ENCODE assay signal across 21 cellular contexts in the genomic region with DNA sequence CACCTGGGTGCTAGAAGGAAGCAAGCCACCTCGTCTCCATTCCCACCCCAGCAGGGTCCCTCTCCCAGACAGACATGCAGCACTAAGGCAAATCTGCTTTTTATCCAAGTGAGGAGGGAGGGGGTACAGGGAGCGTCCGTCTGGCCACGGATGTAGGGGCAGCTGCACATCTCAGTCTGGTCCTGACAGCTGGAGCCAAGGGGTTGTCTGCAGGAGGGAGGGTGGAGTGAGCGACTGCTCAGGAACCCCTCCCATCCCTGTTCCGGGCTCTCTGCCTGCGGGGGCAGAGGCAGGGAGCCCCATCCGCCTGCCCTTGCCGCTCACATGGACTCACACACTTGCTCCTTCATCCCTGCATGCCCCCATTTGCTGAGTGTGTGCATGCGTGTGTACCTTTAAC. TPM values are rescaled to one million over a fixed set of nuclear protein-coding genes. Genes with fewer than 3 reads are reported as not detected.
A peak's percentile ranks its signal among the peaks of the same experiment; 100 is the strongest.
DNase-seq lines count a peak whose midpoint lies in the region; ATAC-seq, FAIRE-seq and TF ChIP-seq lines count a peak whose summit lies in the region.
"Had no signal": no experiment of that assay in that cellular context is flagged by ENCODE, and none has a peak within 500 bp of the region (broad histone marks: within the 10 kb centered on the region; RNA-seq: fewer than 3 reads in every experiment).

No MANE protein-coding gene starts in this region.

- H2AFZ ChIP-seq in H1 (ENCODE audit: low read length), result no peak overlapping the region

- H4K91ac ChIP-seq in H1 (replicated peaks; ENCODE audit: insufficient read length, low read length), result peak overlapping the region; percentile 65

- H3K23me2 ChIP-seq in H1 (ENCODE audit: low read depth, low read length), result peaks cover 26% of the 10 kb centered on the region

- CTCF ChIA-PET in H1 (lab: Charles Lee; ENCODE audit: partially characterized antibody), result interaction anchor here (1.1 to 1.6 kb wide), 3 partner anchors 10 to 78 kb away, joined by 3 read pairs; no protein-coding TSS in a partner anchor

- no peak for TF ChIP-seq EP300 in H1 (IDR thresholded peaks at IDR 0.05; ENCODE audit: borderline replicate concordance in 1 of 2, low read depth in 2 of 2, low read length in 2 of 2)

- POLR2A ChIA-PET in H1 (lab: Charles Lee; ENCODE audit: partially characterized antibody), result interaction anchor here (0.6 to 5.6 kb wide), 9 partner anchors 10 to 45 kb away, joined by 3 to 57 read pairs (median 4); a partner anchor contains a TSS

- no peak for TF ChIP-seq RAD21 in H1 (IDR thresholded peaks at IDR 0.05 in 1 of 2, conservative IDR thresholded peaks at IDR 0.05 in 1 of 2; ENCODE audit: low read depth in 2 of 2, low read length in 2 of 2)

- no peak overlapping the region for H3K18ac ChIP-seq in H1 (ENCODE audit: extremely low read depth, low read length)

- H4K5ac ChIP-seq in H1 (ENCODE audit: insufficient read length, low read depth, low read length), result no peak overlapping the region

- peaks cover 0 to 12% of the 10 kb centered on the region in 2 experiments for H4K20me1 ChIP-seq in H1 (replicated peaks in 1 of 2; ENCODE audit: control insufficient read depth in 1 of 2, insufficient read depth in 2 of 2, low read length in 2 of 2)

- peak overlapping the region; percentile 53 for H3K4ac ChIP-seq in H1 (replicated peaks; ENCODE audit: insufficient read length, low read depth, low read length)

- H3K4me3 ChIP-seq in H7 (ENCODE audit: insufficient read depth, low read depth, low read length) (no peak overlapping the region), H1 (ENCODE audit: extremely low read depth in 1 of 4, insufficient read depth in 2 of 4, low read depth in 3 of 4, low read length in 4 of 4) (no peak overlapping the region), skeletal muscle cell (ENCODE audit: low read depth, low read length) (no peak overlapping the region)
- H3K4me3 ChIP-seq: SJSA1 had no signal

- no peaks in the 10 kb centered on the region for H3K9me3 ChIP-seq in H1 (ENCODE audit: insufficient read depth in 2 of 2, low read depth in 1 of 2, low read length in 1 of 2)

- TF ChIP-seq CTCF in H1 (IDR thresholded peaks at IDR 0.05; ENCODE audit: control extremely low read depth in 1 of 3, insufficient read depth in 1 of 3, low read depth in 1 of 3, low read length in 3 of 3) (no peak), omental fat pad (IDR thresholded peaks at IDR 0.05) (no peak)

- ATAC-seq in omental fat pad (ENCODE audit: low FRiP score) (no peak), HG03095 (IDR thresholded peaks at IDR 0.05; ENCODE audit: unreplicated experiment) (no peak)

- no peak overlapping the region; a peak in 1 of 4 replicates for H3K4me2 ChIP-seq in H1 (ENCODE audit: insufficient read depth in 1 of 2, low read depth in 2 of 2, low read length in 2 of 2)
- H3K4me2 ChIP-seq: KMS-11 had no signal

- H4K8ac ChIP-seq in H1 (ENCODE audit: extremely low read depth, insufficient read depth, low read length), result no peak overlapping the region

- 63% methylated on average over 10 of the region's 10 CpGs; no CpG with 5 or more reads in 1 of the 2 experiments for WGBS in H1 (ENCODE audit: extremely low coverage in 1 of 2, insufficient coverage in 1 of 2, insufficient read length in 1 of 2, insufficient replicate concordance in 2 of 2, low coverage in 1 of 2, low lambda C conversion rate in 2 of 2, missing lambda C conversion rate in 1 of 2), 2 experiments

- no peak overlapping the region for H2BK5ac ChIP-seq in H1 (ENCODE audit: low read depth, low read length)

- no peak overlapping the region for H2BK20ac ChIP-seq in H1 (ENCODE audit: low read length)

- no peak overlapping the region for H3K14ac ChIP-seq in H1 (ENCODE audit: insufficient read length)

- H3K23ac ChIP-seq in H1 (ENCODE audit: insufficient read length), result no peak overlapping the region

- no peak overlapping the region for H2BK120ac ChIP-seq in H1 (replicated peaks; ENCODE audit: low read depth, low read length)

- H2BK15ac ChIP-seq in H1 (ENCODE audit: low read length), result peak overlapping the region; percentile 96

- peaks cover 20% of the 10 kb centered on the region for H3K27me3 ChIP-seq in H7 (ENCODE audit: control insufficient read depth, insufficient read depth, low read length)
- peaks cover 0 to 18% (median 15%) of the 10 kb centered on the region in 4 experiments; a peak in 4 of 7 replicates for H3K27me3 ChIP-seq in H1 (replicated peaks in 1 of 4; ENCODE audit: control insufficient read depth in 3 of 4, extremely low read depth in 1 of 4, insufficient read depth in 3 of 4, low read length in 3 of 4)
- H3K27me3 ChIP-seq: SJSA1 had no signal

- H3K27ac ChIP-seq in H1 (ENCODE audit: low read depth, low read length), result no peak overlapping the region
- H3K27ac ChIP-seq: KMS-11, SJSA1 had no signal

- H3K4me1 ChIP-seq in H1 (replicated peaks in 1 of 4; ENCODE audit: control insufficient read depth in 3 of 4, insufficient read depth in 4 of 4, low read length in 3 of 4), result peaks cover 5 to 42% (median 27%) of the 10 kb centered on the region in 4 experiments

- FAIRE-seq in H1 (lab: Jason Lieb, UNC), result no peak

- H2AK5ac ChIP-seq in H1 (ENCODE audit: low read depth, low read length), result no peak overlapping the region

- no peak for TF ChIP-seq POLR2A in H1 (IDR thresholded peaks at IDR 0.05; ENCODE audit: control extremely low read depth in 1 of 2, low read depth in 2 of 2, low read length in 2 of 2)

- H3K79me2 ChIP-seq in H1 (ENCODE audit: control insufficient read depth in 1 of 2, insufficient read depth in 2 of 2, low read length in 2 of 2), result no peaks in the 10 kb centered on the region

- 0 out of 2 replicates have a peak overlapping the region, but pooled peaks have one; percentile 19 for H2BK12ac ChIP-seq in H1 (ENCODE audit: low read depth, low read length)

- peaks cover 5% of the 10 kb centered on the region; the same call in 1 of the 2 replicates for H3K79me1 ChIP-seq in H1 (ENCODE audit: low read depth, low read length)

- no peak overlapping the region for H3K9ac ChIP-seq in H1 (replicated peaks in 1 of 4; ENCODE audit: extremely low read depth in 1 of 4, low read depth in 3 of 4, low read length in 3 of 4)
- H3K9ac ChIP-seq: KMS-11 had no signal

- no peaks in the 10 kb centered on the region for H3K36me3 ChIP-seq in H7 (replicated peaks; ENCODE audit: control insufficient read depth, insufficient read depth, low read length)
- H3K36me3 ChIP-seq in H1 (ENCODE audit: control insufficient read depth in 2 of 4, insufficient read depth in 4 of 4, low read length in 3 of 4), result no peaks in the 10 kb centered on the region
- H3K36me3 ChIP-seq: SJSA1 had no signal

- DNase-seq in H7 (peak; percentile 40), NCI-H82 (lab: John Stamatoyannopoulos, UW) (peak; percentile 86), H1 (ENCODE audit: low read depth in 1 of 2, low spot score in 2 of 2) (no peak), skeletal muscle cell (ENCODE audit: low read depth) (peak; percentile 40), omental fat pad (ENCODE audit: low spot score) (no peak)
- no peak for DNase-seq in stimulated activated CD4-positive, alpha-beta T cell treated with anti-CD3 and anti-CD28 coated beads, Interleukin-2, amount 100 ng/mL, for 48 hours
- DNase-seq: ACHN; AML-193; EL; H9; NCI-H1048; NCI-H2081 treated with DMSO at 0.1 percent for 48 hours; NCI-H510A treated with DMSO at 0.1 percent for 48 hours; NK-92 treated with Interleukin-12 subunit alpha and Interleukin-12 subunit beta, amount 100 ng/mL, for 24 hours had no signal

- no peak overlapping the region for H3K56ac ChIP-seq in H1 (replicated peaks; ENCODE audit: insufficient read length, low read depth, low read length)

RNA-seq across cellular contexts. Expression of a gene that starts 2.5 kb away (rescaled TPM):
- total RNA-seq in H7 (2014; rRNA removed; shearing (Covaris generic)), result not detected in 2 replicates
- 1.4 TPM in 1 of 2 replicates, not detected in the other for total RNA-seq in H1 (2021; fragmentation: NEBNext Ultra II Directional; extraction: Animal tissue kit (Norgen Biotek cat#: 25700))
- polyA plus RNA-seq in H1 (2011; rRNA removed), result 1.6 and 4.5 TPM in 2 replicates
- 1.7 TPM for polyA plus RNA-seq in H1 (2011; cell fraction: cytosol; rRNA removed)
- 2.7 TPM for polyA plus RNA-seq in H1 (2011; cell fraction: nucleus; rRNA removed)
- polyA plus RNA-seq in H1 (2012, experiment 1 of 2), result 0.54 to 3.6 TPM (median 1.4 TPM) in 4 replicates
- not detected for polyA plus RNA-seq in H1 (2012, experiment 2 of 2)
- polyA plus RNA-seq in H1 (2013, experiment 1 of 2), result 0.41 TPM
- polyA plus RNA-seq in H1 (2013, experiment 2 of 2), result 0.33 TPM
- not detected in 2 replicates for polyA minus RNA-seq in H1 (2011; rRNA and poly(A)+ RNA removed)
- not detected for polyA minus RNA-seq in H1 (2011; cell fraction: cytosol; rRNA and poly(A)+ RNA removed)
- polyA minus RNA-seq in H1 (2011; cell fraction: nucleus; rRNA and poly(A)+ RNA removed), result not detected
- not detected for total RNA-seq in omental fat pad
- total RNA-seq: OCI-LY7, RPMI7951, SJSA1 had no signal
- polyA plus RNA-seq: CD14-positive monocyte had no signal

RNA-seq across cellular contexts. Expression of a gene that starts 4.9 kb away (rescaled TPM):
- total RNA-seq in H7 (2014; rRNA removed; shearing (Covaris generic)), result 1.0 TPM in 1 of 2 replicates, not detected in the other
- total RNA-seq in H1 (2021; fragmentation: NEBNext Ultra II Directional; extraction: Animal tissue kit (Norgen Biotek cat#: 25700)), result 3.8 and 3.9 TPM in 2 replicates
- 0.49 and 0.53 TPM in 2 replicates for polyA plus RNA-seq in H1 (2011; rRNA removed)
- polyA plus RNA-seq in H1 (2011; cell fraction: cytosol; rRNA removed), result 1.9 TPM
- 1.2 TPM for polyA plus RNA-seq in H1 (2011; cell fraction: nucleus; rRNA removed)
- polyA plus RNA-seq in H1 (2012, experiment 1 of 2), result 0.50 to 2.6 TPM (median 1.5 TPM) in 4 replicates
- not detected for polyA plus RNA-seq in H1 (2012, experiment 2 of 2)
- polyA plus RNA-seq in H1 (2013, experiment 1 of 2), result 2.1 TPM
- 1.3 TPM for polyA plus RNA-seq in H1 (2013, experiment 2 of 2)
- not detected in 2 replicates for polyA minus RNA-seq in H1 (2011; rRNA and poly(A)+ RNA removed)
- polyA minus RNA-seq in H1 (2011; cell fraction: cytosol; rRNA and poly(A)+ RNA removed), result 2.3 TPM
- polyA minus RNA-seq in H1 (2011; cell fraction: nucleus; rRNA and poly(A)+ RNA removed), result 1.1 TPM
- total RNA-seq in omental fat pad, result 1 to 10 TPM in 3 of 4 donors, not detected in 1; 1.5 to 1.7 (median 1.6) TPM
- total RNA-seq: RPMI7951, SJSA1 had no signal
- polyA plus RNA-seq: CD14-positive monocyte had no signal

RNA-seq across cellular contexts. Expression of a gene that starts 6.6 kb away (rescaled TPM):
- total RNA-seq in H7 (2014; rRNA removed; shearing (Covaris generic)), result 458 and 505 TPM in 2 replicates
- 2,123 and 2,232 TPM in 2 replicates for total RNA-seq in H1 (2021; fragmentation: NEBNext Ultra II Directional; extraction: Animal tissue kit (Norgen Biotek cat#: 25700))
- polyA plus RNA-seq in H1 (2011; rRNA removed), result 6,692 and 8,402 TPM in 2 replicates
- 2,492 TPM for polyA plus RNA-seq in H1 (2011; cell fraction: cytosol; rRNA removed)
- polyA plus RNA-seq in H1 (2011; cell fraction: nucleus; rRNA removed), result 1,571 TPM
- polyA plus RNA-seq in H1 (2012, experiment 1 of 2), result 1,234 to 2,824 TPM (median 2,522 TPM) in 4 replicates
- 3,077 TPM for polyA plus RNA-seq in H1 (2012, experiment 2 of 2)
- 2,779 TPM for polyA plus RNA-seq in H1 (2013, experiment 1 of 2)
- polyA plus RNA-seq in H1 (2013, experiment 2 of 2), result 2,622 TPM
- polyA minus RNA-seq in H1 (2011; rRNA and poly(A)+ RNA removed), result 406 and 431 TPM in 2 replicates
- polyA minus RNA-seq in H1 (2011; cell fraction: cytosol; rRNA and poly(A)+ RNA removed), result 1,377 TPM
- polyA minus RNA-seq in H1 (2011; cell fraction: nucleus; rRNA and poly(A)+ RNA removed), result 497 TPM
- total RNA-seq in omental fat pad, result 100 to 1,000 TPM; 490 to 747 (median 555) TPM

RNA-seq across cellular contexts. Expression of a gene that starts 8.9 kb away (rescaled TPM):
- 0.59 and 1.2 TPM in 2 replicates for total RNA-seq in H7 (2014; rRNA removed; shearing (Covaris generic))
- total RNA-seq in H1 (2021; fragmentation: NEBNext Ultra II Directional; extraction: Animal tissue kit (Norgen Biotek cat#: 25700)), result 1.6 and 2.8 TPM in 2 replicates
- 1.7 and 2.7 TPM in 2 replicates for polyA plus RNA-seq in H1 (2011; rRNA removed)
- polyA plus RNA-seq in H1 (2011; cell fraction: cytosol; rRNA removed), result 2.3 TPM
- polyA plus RNA-seq in H1 (2011; cell fraction: nucleus; rRNA removed), result 6.8 TPM
- 1.0 to 2.3 TPM (median 1.2 TPM) in 4 replicates for polyA plus RNA-seq in H1 (2012, experiment 1 of 2)
- 1.2 TPM for polyA plus RNA-seq in H1 (2012, experiment 2 of 2)
- 1.2 TPM for polyA plus RNA-seq in H1 (2013, experiment 1 of 2)
- polyA plus RNA-seq in H1 (2013, experiment 2 of 2), result 1.0 TPM
- polyA minus RNA-seq in H1 (2011; rRNA and poly(A)+ RNA removed), result 0.27 and 0.41 TPM in 2 replicates
- polyA minus RNA-seq in H1 (2011; cell fraction: cytosol; rRNA and poly(A)+ RNA removed), result 1.5 TPM
- polyA minus RNA-seq in H1 (2011; cell fraction: nucleus; rRNA and poly(A)+ RNA removed), result 2.2 TPM
- total RNA-seq in omental fat pad, result 1 to 10 TPM in 1 of 4 donors, under 1 TPM in 1, not detected in 2; 0.28 to 1.2 TPM
- polyA plus RNA-seq: CD14-positive monocyte had no signal

RNA-seq across cellular contexts. Expression of a gene that starts 16.1 kb away (rescaled TPM):
- total RNA-seq in H7 (2014; rRNA removed; shearing (Covaris generic)), result not detected in 2 replicates
- not detected in 2 replicates for total RNA-seq in H1 (2021; fragmentation: NEBNext Ultra II Directional; extraction: Animal tissue kit (Norgen Biotek cat#: 25700))
- polyA plus RNA-seq in H1 (2011; rRNA removed), result 0.03 and 0.05 TPM in 2 replicates
- 0.03 TPM for polyA plus RNA-seq in H1 (2011; cell fraction: cytosol; rRNA removed)
- 0.63 TPM for polyA plus RNA-seq in H1 (2011; cell fraction: nucleus; rRNA removed)
- 0.08 TPM in 1 of 4 replicates, not detected in the others for polyA plus RNA-seq in H1 (2012, experiment 1 of 2)
- not detected for polyA plus RNA-seq in H1 (2012, experiment 2 of 2)
- 0.02 TPM for polyA plus RNA-seq in H1 (2013, experiment 1 of 2)
- polyA plus RNA-seq in H1 (2013, experiment 2 of 2), result 0.02 TPM
- polyA minus RNA-seq in H1 (2011; rRNA and poly(A)+ RNA removed), result not detected in 2 replicates
- not detected for polyA minus RNA-seq in H1 (2011; cell fraction: cytosol; rRNA and poly(A)+ RNA removed)
- 0.20 TPM for polyA minus RNA-seq in H1 (2011; cell fraction: nucleus; rRNA and poly(A)+ RNA removed)
- total RNA-seq in omental fat pad, result under 1 TPM in 1 of 4 donors, not detected in 3; 0.09 TPM
- total RNA-seq: MCF 10A, OCI-LY7, RPMI7951 had no signal
- polyA plus RNA-seq: CD14-positive monocyte had no signal

Comparison
In these comparisons a context has a peak if more than half of its experiments do, and no peak if none do; other contexts are left out.
1. DNase-seq: peak in H7 (single experiment), NCI-H82 (single experiment) and skeletal muscle cell (single experiment); none in H1 (0 of 2), omental fat pad (single experiment) and stimulated activated CD4-positive, alpha-beta T cell treated with anti-CD3 and anti-CD28 coated beads, Interleukin-2, amount 100 ng/mL, for 48 hours (0 of 2).